Comparison of ENCODE assay signal across 1 cellular context in the genomic region with DNA sequence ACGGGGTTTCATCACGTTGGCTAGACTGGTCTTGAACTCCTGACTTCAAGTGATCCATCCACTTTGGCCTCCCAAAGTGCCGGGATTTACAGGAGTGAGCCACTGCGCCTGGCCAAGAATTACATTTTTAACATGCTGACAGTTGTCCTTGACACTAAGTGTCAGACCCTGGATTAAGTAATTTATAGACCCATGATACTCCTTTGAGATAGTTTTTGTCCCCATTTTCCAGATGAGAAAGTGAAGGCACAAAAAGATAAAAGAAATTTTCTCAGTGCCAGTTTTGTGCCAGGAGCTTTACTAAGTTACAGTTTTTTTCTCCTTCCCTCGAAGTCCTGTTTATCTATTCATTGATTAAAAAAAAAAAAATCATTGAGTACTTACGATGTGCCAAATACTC.
TF ChIP-seq lines count a peak whose summit lies in the region.

No MANE protein-coding gene starts in this region.

TF ChIP-seq in K562, 482 proteins besides CTCF, POLR2A, EP300 and RAD21:
- TF ChIP-seq RBM25 (IDR thresholded peaks at IDR 0.05; ENCODE audit: low read depth, low read length, severe bottlenecking) = peak; percentile 81
- TF ChIP-seq ZNF41 (CRISPR knock-in tag; conservative IDR thresholded peaks at IDR 0.05) = no peak
- peak; percentile 76; the same call in 1 of the 2 replicates for TF ChIP-seq BCOR (IDR thresholded peaks at IDR 0.05)
- no peak for TF ChIP-seq HMGN3 (IDR thresholded peaks at IDR 0.05; ENCODE audit: borderline replicate concordance, extremely low read depth, insufficient read length, low read depth, low read length)
- no peak for TF ChIP-seq KLF6 (CRISPR knock-in tag; IDR thresholded peaks at IDR 0.05; ENCODE audit: borderline replicate concordance)
- TF ChIP-seq KDM1A (IDR thresholded peaks at IDR 0.05) = peak; percentile 31 to 33; a peak in 1 of 4 replicates
- no peak for TF ChIP-seq GATAD2A (IDR thresholded peaks at IDR 0.05)
- TF ChIP-seq ADNP (tag; IDR thresholded peaks at IDR 0.05) = peak; percentile 77
TF ChIP-seq in K562: peak in this region for 4.
